ENCODE assay signal across 34 cellular contexts in the genomic region with DNA sequence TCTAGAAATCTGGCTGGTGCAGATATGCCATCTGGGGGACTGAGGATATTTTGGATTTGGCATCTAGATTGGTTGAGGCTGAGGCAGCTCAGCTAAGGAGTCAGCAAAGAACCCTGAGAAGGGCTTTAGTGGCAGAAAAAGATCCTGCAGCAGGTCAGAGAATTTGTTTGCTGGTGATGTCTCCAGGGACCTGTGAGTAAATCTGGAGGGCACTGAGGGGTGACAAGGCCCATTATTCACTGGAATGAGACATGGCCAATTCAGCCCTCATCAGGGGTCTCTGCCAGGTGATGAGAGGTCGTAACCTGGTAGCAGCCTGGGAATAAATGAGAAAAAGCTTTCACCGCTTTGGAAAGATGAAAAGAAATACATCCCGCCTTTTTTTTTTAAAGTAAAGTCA.
"Had no signal": no experiment of that assay in that cellular context is flagged by ENCODE, and none has a peak within 500 bp of the region (broad histone marks: within the 10 kb centered on the region; RNA-seq: fewer than 3 reads in every experiment).

No MANE protein-coding gene starts in this region.

- DNase-seq: activated B cell treated with CpG ODN at 0.5 μM for 24 hours; activated CD4-positive, alpha-beta memory T cell treated with anti-CD3 and anti-CD28 coated beads for 36 hours; activated CD4-positive, alpha-beta T cell treated with anti-CD3 and anti-CD28 coated beads for 48 hours; activated CD4-positive, alpha-beta T cell treated with anti-CD3 and anti-CD28 coated beads, Interleukin-2, amount 50 U/mL, for 1 hour; activated CD8-positive, alpha-beta memory T cell treated with anti-CD3 and anti-CD28 coated beads, Interleukin-2, amount 10 ng/mL, durations not matched to agents 7 days and 5 days; activated CD8-positive, alpha-beta memory T cell treated with anti-CD3 and anti-CD28 coated beads, Interleukin-2, amount 50 U/mL, for 4 hours; activated CD8-positive, alpha-beta T cell treated with anti-CD3 and anti-CD28 coated beads, Interleukin-2, amount 10 ng/mL, durations not matched to agents 7 days and 5 days; activated effector memory CD4-positive, alpha-beta T cell treated with anti-CD3 and anti-CD28 coated beads, Interleukin-2, amount 50 U/mL, for 16 hours; activated naive CD4-positive, alpha-beta T cell treated with anti-CD3 and anti-CD28 coated beads for 36 hours; activated naive CD8-positive, alpha-beta T cell treated with anti-CD3 and anti-CD28 coated beads for 36 hours; activated naive CD8-positive, alpha-beta T cell treated with anti-CD3 and anti-CD28 coated beads, Interleukin-2, amount 50 U/mL, for 24 hours; activated T-cell treated with anti-CD3 and anti-CD28 coated beads, Interleukin-2, amount 50 U/mL, for 1 hour; activated T-cell treated with anti-CD3 and anti-CD28 coated beads, Interleukin-2, amount 50 U/mL, for 48 hours; adrenal gland; amygdala; aorta; body of pancreas; caudate nucleus; cortex of kidney; dermis blood vessel endothelial cell; effector CD4-positive, alpha-beta T cell; effector memory CD8-positive, alpha-beta T cell; erythroblast; gastrocnemius medialis; heart right ventricle; T-helper 17 cell; T1000; WERI-Rb-1 had no signal

- H3K4me3 Mint-ChIP-seq: activated B cell treated with CpG ODN at 0.5 μM for 24 hours; activated CD4-positive, alpha-beta memory T cell treated with anti-CD3 and anti-CD28 coated beads for 36 hours; activated CD8-positive, alpha-beta memory T cell treated with anti-CD3 and anti-CD28 coated beads, Interleukin-2, amount 10 ng/mL, durations not matched to agents 7 days and 5 days; activated CD8-positive, alpha-beta T cell treated with anti-CD3 and anti-CD28 coated beads, Interleukin-2, amount 10 ng/mL, durations not matched to agents 7 days and 5 days; activated naive CD4-positive, alpha-beta T cell treated with anti-CD3 and anti-CD28 coated beads for 36 hours; activated naive CD4-positive, alpha-beta T cell treated with anti-CD3 and anti-CD28 coated beads, Interleukin-2, amount 50 U/mL, for 24 hours; activated naive CD8-positive, alpha-beta T cell treated with anti-CD3 and anti-CD28 coated beads for 36 hours; activated naive CD8-positive, alpha-beta T cell treated with anti-CD3 and anti-CD28 coated beads, Interleukin-2, amount 50 U/mL, for 24 hours; activated T-helper 1 cell treated with anti-CD3 and anti-CD28 coated beads, Interleukin-12 subunit alpha, Interleukin-12 subunit beta, Interleukin-2, Interleukin-4 antibody, amounts not matched to agents 30 ng/mL and 10 ng/mL and 1 ng/mL, durations not matched to agents 14 hours and 24 hours and 36 hours; effector memory CD8-positive, alpha-beta T cell; T-helper 17 cell; T-helper 2 cell treated with Interferon-gamma antibody and Interleukin-4, amounts not matched to agents 5 μg/mL and 100 μg/mL, for 36 hours had no signal

- H3K9me3 Mint-ChIP-seq: activated B cell treated with CpG ODN at 0.5 μM for 24 hours; activated CD4-positive, alpha-beta memory T cell treated with anti-CD3 and anti-CD28 coated beads for 36 hours; activated naive CD4-positive, alpha-beta T cell treated with anti-CD3 and anti-CD28 coated beads for 36 hours; activated naive CD4-positive, alpha-beta T cell treated with anti-CD3 and anti-CD28 coated beads, Interleukin-2, amount 50 U/mL, for 24 hours; activated naive CD8-positive, alpha-beta T cell treated with anti-CD3 and anti-CD28 coated beads for 36 hours; activated naive CD8-positive, alpha-beta T cell treated with anti-CD3 and anti-CD28 coated beads, Interleukin-2, amount 50 U/mL, for 24 hours; activated T-helper 1 cell treated with anti-CD3 and anti-CD28 coated beads, Interleukin-12 subunit alpha, Interleukin-12 subunit beta, Interleukin-2, Interleukin-4 antibody, amounts not matched to agents 30 ng/mL and 10 ng/mL and 1 ng/mL, durations not matched to agents 14 hours and 24 hours and 36 hours; activated T-helper 2 cell treated with anti-CD3 and anti-CD28 coated beads, Interferon-gamma antibody, Interleukin-2, Interleukin-4, amounts not matched to agents 10 μg/mL and 5 μg/mL and 100 μg/mL, durations not matched to agents 14 hours and 24 hours and 36 hours; effector memory CD8-positive, alpha-beta T cell; T-helper 2 cell treated with Interferon-gamma antibody and Interleukin-4, amounts not matched to agents 5 μg/mL and 100 μg/mL, for 36 hours had no signal

- H3K4me1 Mint-ChIP-seq: activated B cell treated with CpG ODN at 0.5 μM for 24 hours; activated CD8-positive, alpha-beta memory T cell treated with anti-CD3 and anti-CD28 coated beads, Interleukin-2, amount 10 ng/mL, durations not matched to agents 7 days and 5 days; activated naive CD4-positive, alpha-beta T cell treated with anti-CD3 and anti-CD28 coated beads, Interleukin-2, amount 50 U/mL, for 24 hours; activated naive CD8-positive, alpha-beta T cell treated with anti-CD3 and anti-CD28 coated beads for 36 hours; activated naive CD8-positive, alpha-beta T cell treated with anti-CD3 and anti-CD28 coated beads, Interleukin-2, amount 50 U/mL, for 24 hours; T-helper 17 cell had no signal

- H3K4me1 ChIP-seq: adrenal gland, body of pancreas, esophagus muscularis mucosa, foreskin keratinocyte, gastrocnemius medialis, heart right ventricle had no signal

- H3K4me3 ChIP-seq: adrenal gland, body of pancreas, esophagus muscularis mucosa, gastrocnemius medialis, heart right ventricle had no signal

- H3K27ac ChIP-seq: adrenal gland, body of pancreas, esophagus muscularis mucosa, foreskin keratinocyte, gastrocnemius medialis, heart right ventricle, WERI-Rb-1 had no signal

- H3K9me3 ChIP-seq: adrenal gland, body of pancreas, esophagus muscularis mucosa, gastrocnemius medialis, heart right ventricle had no signal

- H3K27ac Mint-ChIP-seq: activated B cell treated with CpG ODN at 0.5 μM for 24 hours; activated CD4-positive, alpha-beta memory T cell treated with anti-CD3 and anti-CD28 coated beads for 36 hours; activated CD8-positive, alpha-beta memory T cell treated with anti-CD3 and anti-CD28 coated beads, Interleukin-2, amount 10 ng/mL, durations not matched to agents 7 days and 5 days; activated CD8-positive, alpha-beta T cell treated with anti-CD3 and anti-CD28 coated beads, Interleukin-2, amount 10 ng/mL, durations not matched to agents 7 days and 5 days; activated naive CD4-positive, alpha-beta T cell treated with anti-CD3 and anti-CD28 coated beads for 36 hours; activated naive CD4-positive, alpha-beta T cell treated with anti-CD3 and anti-CD28 coated beads, Interleukin-2, amount 50 U/mL, for 24 hours; activated naive CD8-positive, alpha-beta T cell treated with anti-CD3 and anti-CD28 coated beads for 36 hours; activated naive CD8-positive, alpha-beta T cell treated with anti-CD3 and anti-CD28 coated beads, Interleukin-2, amount 50 U/mL, for 24 hours; activated T-helper 1 cell treated with anti-CD3 and anti-CD28 coated beads, Interleukin-12 subunit alpha, Interleukin-12 subunit beta, Interleukin-2, Interleukin-4 antibody, amounts not matched to agents 30 ng/mL and 10 ng/mL and 1 ng/mL, durations not matched to agents 14 hours and 24 hours and 36 hours; activated T-helper 2 cell treated with anti-CD3 and anti-CD28 coated beads, Interferon-gamma antibody, Interleukin-2, Interleukin-4, amounts not matched to agents 10 μg/mL and 5 μg/mL and 100 μg/mL, durations not matched to agents 14 hours and 24 hours and 36 hours; effector memory CD8-positive, alpha-beta T cell; T-helper 17 cell; T-helper 2 cell treated with Interferon-gamma antibody and Interleukin-4, amounts not matched to agents 5 μg/mL and 100 μg/mL, for 36 hours had no signal

- H3K36me3 Mint-ChIP-seq: activated CD4-positive, alpha-beta memory T cell treated with anti-CD3 and anti-CD28 coated beads for 36 hours; activated CD8-positive, alpha-beta memory T cell treated with anti-CD3 and anti-CD28 coated beads, Interleukin-2, amount 10 ng/mL, durations not matched to agents 7 days and 5 days; activated naive CD4-positive, alpha-beta T cell treated with anti-CD3 and anti-CD28 coated beads, Interleukin-2, amount 50 U/mL, for 24 hours; activated naive CD8-positive, alpha-beta T cell treated with anti-CD3 and anti-CD28 coated beads for 36 hours had no signal

- H3K27me3 ChIP-seq: adrenal gland, body of pancreas, foreskin keratinocyte, gastrocnemius medialis had no signal

- H3K36me3 ChIP-seq: adrenal gland, esophagus muscularis mucosa, gastrocnemius medialis, heart right ventricle, WERI-Rb-1 had no signal

- ATAC-seq: activated CD8-positive, alpha-beta memory T cell treated with anti-CD3 and anti-CD28 coated beads, Interleukin-2, amount 10 ng/mL, durations not matched to agents 7 days and 5 days; activated CD8-positive, alpha-beta T cell treated with anti-CD3 and anti-CD28 coated beads, Interleukin-2, amount 10 ng/mL, durations not matched to agents 7 days and 5 days; activated naive CD8-positive, alpha-beta T cell treated with anti-CD3 and anti-CD28 coated beads, Interleukin-2, amount 50 U/mL, for 24 hours; body of pancreas; effector memory CD8-positive, alpha-beta T cell; foreskin keratinocyte; gastrocnemius medialis; heart right ventricle; T-helper 17 cell had no signal
